ENCODE assay signal across 24 cellular contexts in genomic region chr3:123595396-123595795, GRCh38. TPM values are rescaled to one million over a fixed set of nuclear protein-coding genes. Genes with fewer than 3 reads are reported as not detected.
DNase-seq lines count a peak whose midpoint lies in the region; ATAC-seq, FAIRE-seq and TF ChIP-seq lines count a peak whose summit lies in the region.
"Had no signal": no experiment of that assay in that cellular context is flagged by ENCODE, and none has a peak within 500 bp of the region (broad histone marks: within the 10 kb centered on the region; RNA-seq: fewer than 3 reads in every experiment).

No MANE protein-coding gene starts in this region.

- intact Hi-C loops in kidney (cut with DNase I), result no loop called here

- H3K36me3 ChIP-seq in mesodermal cell (ENCODE audit: control insufficient read depth, insufficient read depth, low read length), result peaks cover 17% of the 10 kb centered on the region
- H3K36me3 ChIP-seq in kidney (ENCODE audit: control insufficient read depth in 1 of 2, insufficient read depth in 2 of 2, low read length in 2 of 2), result no peaks in the 10 kb centered on the region

- peak overlapping the region; percentile 69 for H3K27ac ChIP-seq in mesodermal cell (ENCODE audit: low read depth, low read length, severe bottlenecking)
- H3K27ac ChIP-seq in kidney (ENCODE audit: low read depth in 2 of 2, low read length in 2 of 2), result no peak overlapping the region
- H3K27ac ChIP-seq: BLaER1 treated with 17β-estradiol and CSF1 and Interleukin-3, amounts not matched to agents 10 nM and 100 nM; SJCRH30 had no signal

- FAIRE-seq in kidney (lab: Jason Lieb, UNC), result no peak
- FAIRE-seq: GM12892, RCC 7860 had no signal

- WGBS in mesodermal cell (ENCODE audit: insufficient coverage in 2 of 2), 2 experiments, result 83 to 85% methylated on average over 2 to 3 of the region's 4 CpGs

- DNase-seq in Kasumi-1 (lab: John Stamatoyannopoulos, UW) (peak; percentile 24 to 49), SK-N-DZ (ENCODE audit: low spot score) (peak; percentile 36), dermis microvascular lymphatic vessel endothelial cell (ENCODE audit: low read depth in 2 of 2) (peak; percentile 50 to 65), nucleus accumbens (lab: John Stamatoyannopoulos, UW) (no peak), kidney (no peak), occipital lobe (lab: John Stamatoyannopoulos, UW) (no peak)
- DNase-seq: ACHN; CD8-positive, alpha-beta T cell; DND-41; HCEC 1CT; Karpas-422; NCI-H1417; NCI-H187 treated with DMSO at 0.1 percent for 48 hours; NCI-H510A treated with DMSO at 0.1 percent for 48 hours; NCI-H82; OCI-M1; SJCRH30; SW 1271 had no signal

- no peak overlapping the region for H3K9ac ChIP-seq in kidney (ENCODE audit: low read length in 2 of 2)
- H3K9ac ChIP-seq: BLaER1 treated with 17β-estradiol and CSF1 and Interleukin-3, amounts not matched to agents 10 nM and 100 nM had no signal

- peaks cover 8% of the 10 kb centered on the region for H3K9me3 ChIP-seq in mesodermal cell (ENCODE audit: control insufficient read depth, low read length)
- peaks cover 0 to 6% of the 10 kb centered on the region in 2 donors for H3K9me3 ChIP-seq in kidney (ENCODE audit: control insufficient read depth in 1 of 2, low read length in 2 of 2)

- TF ChIP-seq CTCF in kidney (IDR thresholded peaks at IDR 0.05; ENCODE audit: borderline replicate concordance, extremely low read depth, insufficient read depth), result no peak

- no peak overlapping the region for H3K4me3 ChIP-seq in mesodermal cell (ENCODE audit: extremely low read depth, insufficient read depth, low read length, poor library complexity, severe bottlenecking)
- H3K4me3 ChIP-seq in kidney (ENCODE audit: low read length in 2 of 2), result no peak overlapping the region
- H3K4me3 ChIP-seq: BLaER1 treated with 17β-estradiol and CSF1 and Interleukin-3, amounts not matched to agents 10 nM and 100 nM; GM23338; SJCRH30 had no signal

- H3K4me1 ChIP-seq in mesodermal cell (ENCODE audit: control insufficient read depth, insufficient read depth, low read length, poor library complexity, severe bottlenecking) (no peaks in the 10 kb centered on the region), kidney (ENCODE audit: control insufficient read depth in 1 of 2, insufficient read depth in 1 of 2, low read depth in 1 of 2, low read length in 2 of 2) (no peaks in the 10 kb centered on the region)
- H3K4me1 ChIP-seq: SJCRH30 had no signal

- ATAC-seq in GM21367 (IDR thresholded peaks at IDR 0.05; ENCODE audit: unreplicated experiment), result no peak
- ATAC-seq: CD8-positive, alpha-beta T cell; GM23338 had no signal

RNA-seq across cellular contexts. Expression of gene HACD2, which starts 10.5 kb away (rescaled TPM):
- 13.8 and 17.4 TPM in 2 replicates for polyA plus RNA-seq in SK-N-DZ (2014; cell fraction: cytosol; rRNA removed)
- 6.3 and 7.5 TPM in 2 replicates for polyA plus RNA-seq in SK-N-DZ (2014; cell fraction: nucleus; rRNA removed)
- total RNA-seq in dermis microvascular lymphatic vessel endothelial cell, result 16.6 and 21.3 TPM in 2 replicates
- 25.0 TPM for polyA plus RNA-seq in mesodermal cell (2013, experiment 1 of 2)
- polyA plus RNA-seq in mesodermal cell (2013, experiment 2 of 2), result 21.8 TPM
- total RNA-seq in kidney, result 25.4 TPM
- 13.1 TPM for polyA plus RNA-seq in kidney (ENCODE audit: insufficient read depth, low read depth, low replicate concordance)
- total RNA-seq in occipital lobe, result 58.6 TPM

Comparison
In these comparisons a context has a peak if more than half of its experiments do, and no peak if none do; other contexts are left out.
1. DNase-seq: peak in Kasumi-1 (2 of 2), SK-N-DZ (single experiment) and dermis microvascular lymphatic vessel endothelial cell (2 of 2); none in nucleus accumbens (0 of 56), kidney (single experiment) and occipital lobe (single experiment).